ENCODE assay signal across 1 cellular context in genomic region chr2:167814881-167815718, GRCh38.
TF ChIP-seq lines count a peak whose summit lies in the region.

No MANE protein-coding gene starts in this region.

TF ChIP-seq in HepG2, 621 proteins besides CTCF, POLR2A, EP300 and RAD21 (continued from another document and continues in another):
- TF ChIP-seq, protein P1, sequence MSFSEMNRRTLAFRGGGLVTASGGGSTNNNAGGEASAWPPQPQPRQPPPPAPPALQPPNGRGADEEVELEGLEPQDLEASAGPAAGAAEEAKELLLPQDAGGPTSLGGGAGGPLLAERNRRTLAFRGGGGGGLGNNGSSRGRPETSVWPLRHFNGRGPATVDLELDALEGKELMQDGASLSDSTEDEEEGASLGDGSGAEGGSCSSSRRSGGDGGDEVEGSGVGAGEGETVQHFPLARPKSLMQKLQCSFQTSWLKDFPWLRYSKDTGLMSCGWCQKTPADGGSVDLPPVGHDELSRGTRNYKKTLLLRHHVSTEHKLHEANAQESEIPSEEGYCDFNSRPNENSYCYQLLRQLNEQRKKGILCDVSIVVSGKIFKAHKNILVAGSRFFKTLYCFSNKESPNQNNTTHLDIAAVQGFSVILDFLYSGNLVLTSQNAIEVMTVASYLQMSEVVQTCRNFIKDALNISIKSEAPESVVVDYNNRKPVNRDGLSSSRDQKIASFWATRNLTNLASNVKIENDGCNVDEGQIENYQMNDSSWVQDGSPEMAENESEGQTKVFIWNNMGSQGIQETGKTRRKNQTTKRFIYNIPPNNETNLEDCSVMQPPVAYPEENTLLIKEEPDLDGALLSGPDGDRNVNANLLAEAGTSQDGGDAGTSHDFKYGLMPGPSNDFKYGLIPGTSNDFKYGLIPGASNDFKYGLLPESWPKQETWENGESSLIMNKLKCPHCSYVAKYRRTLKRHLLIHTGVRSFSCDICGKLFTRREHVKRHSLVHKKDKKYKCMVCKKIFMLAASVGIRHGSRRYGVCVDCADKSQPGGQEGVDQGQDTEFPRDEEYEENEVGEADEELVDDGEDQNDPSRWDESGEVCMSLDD (CRISPR knock-in tag; IDR thresholded peaks at IDR 0.05; ENCODE audit: borderline replicate concordance), result 0 out of 2 replicates have a peak, but pooled peaks have one; percentile 58
- TF ChIP-seq, protein P2, sequence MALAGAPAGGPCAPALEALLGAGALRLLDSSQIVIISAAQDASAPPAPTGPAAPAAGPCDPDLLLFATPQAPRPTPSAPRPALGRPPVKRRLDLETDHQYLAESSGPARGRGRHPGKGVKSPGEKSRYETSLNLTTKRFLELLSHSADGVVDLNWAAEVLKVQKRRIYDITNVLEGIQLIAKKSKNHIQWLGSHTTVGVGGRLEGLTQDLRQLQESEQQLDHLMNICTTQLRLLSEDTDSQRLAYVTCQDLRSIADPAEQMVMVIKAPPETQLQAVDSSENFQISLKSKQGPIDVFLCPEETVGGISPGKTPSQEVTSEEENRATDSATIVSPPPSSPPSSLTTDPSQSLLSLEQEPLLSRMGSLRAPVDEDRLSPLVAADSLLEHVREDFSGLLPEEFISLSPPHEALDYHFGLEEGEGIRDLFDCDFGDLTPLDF (CRISPR knock-in tag; IDR thresholded peaks at IDR 0.05), result peak; percentile 28; the same call in 1 of the 2 replicates
- no peak for TF ChIP-seq NFE2L2 (IDR thresholded peaks at IDR 0.05; ENCODE audit: low read length)
- no peak for TF ChIP-seq PREB (CRISPR knock-in tag; IDR thresholded peaks at IDR 0.05)
- 0 out of 2 replicates have a peak, but pooled peaks have one; percentile 47 for TF ChIP-seq ZNF441 (CRISPR knock-in tag; IDR thresholded peaks at IDR 0.05; ENCODE audit: borderline replicate concordance)
- TF ChIP-seq ZNF180 (CRISPR knock-in tag; IDR thresholded peaks at IDR 0.05; ENCODE audit: borderline replicate concordance, low read depth), result no peak
- TF ChIP-seq SKIL (CRISPR knock-in tag; IDR thresholded peaks at IDR 0.05; ENCODE audit: borderline replicate concordance), result peak; percentile 81
- TF ChIP-seq ZNF720 (CRISPR knock-in tag; IDR thresholded peaks at IDR 0.05), result no peak
- peak; percentile 62; the same call in 1 of the 2 replicates for TF ChIP-seq MEIS1 (CRISPR knock-in tag; IDR thresholded peaks at IDR 0.05; ENCODE audit: borderline replicate concordance)
- peak; percentile 80 for TF ChIP-seq ERF (CRISPR knock-in tag; IDR thresholded peaks at IDR 0.05)
- peak; percentile 96 for TF ChIP-seq HOMEZ (CRISPR knock-in tag; IDR thresholded peaks at IDR 0.05; ENCODE audit: low read depth)
- TF ChIP-seq ASH2L (IDR thresholded peaks at IDR 0.05; ENCODE audit: insufficient read length, low read depth, low read length), result peak; percentile 95
- TF ChIP-seq, protein P3, sequence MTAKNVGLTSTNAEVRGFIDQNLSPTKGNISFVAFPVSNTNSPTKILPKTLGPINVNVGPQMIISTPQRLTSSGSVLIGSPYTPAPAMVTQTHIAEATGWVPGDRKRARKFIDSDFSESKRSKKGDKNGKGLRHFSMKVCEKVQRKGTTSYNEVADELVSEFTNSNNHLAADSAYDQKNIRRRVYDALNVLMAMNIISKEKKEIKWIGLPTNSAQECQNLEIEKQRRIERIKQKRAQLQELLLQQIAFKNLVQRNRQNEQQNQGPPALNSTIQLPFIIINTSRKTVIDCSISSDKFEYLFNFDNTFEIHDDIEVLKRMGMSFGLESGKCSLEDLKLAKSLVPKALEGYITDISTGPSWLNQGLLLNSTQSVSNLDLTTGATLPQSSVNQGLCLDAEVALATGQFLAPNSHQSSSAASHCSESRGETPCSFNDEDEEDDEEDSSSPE (CRISPR knock-in tag; IDR thresholded peaks at IDR 0.05), result no peak
- TF ChIP-seq AKAP8 (CRISPR knock-in tag; IDR thresholded peaks at IDR 0.05), result 0 out of 2 replicates have a peak, but pooled peaks have one; percentile 56
- TF ChIP-seq NR2F1 (CRISPR knock-in tag; IDR thresholded peaks at IDR 0.05), result peak in 1 of 2 experiments; percentile 42; a peak in 1 of 4 replicates
- TF ChIP-seq SIN3B (IDR thresholded peaks at IDR 0.05; ENCODE audit: low read length), result no peak
- TF ChIP-seq ZFY (CRISPR knock-in tag; IDR thresholded peaks at IDR 0.05), result no peak
- TF ChIP-seq ZNF460 (CRISPR knock-in tag; IDR thresholded peaks at IDR 0.05; ENCODE audit: borderline replicate concordance), result no peak
- no peak for TF ChIP-seq FOXC1 (CRISPR knock-in tag; IDR thresholded peaks at IDR 0.05; ENCODE audit: borderline replicate concordance)
- TF ChIP-seq BRCA1 (CRISPR knock-in tag; IDR thresholded peaks at IDR 0.05), result no peak
- peak; percentile 96 for TF ChIP-seq MIXL1 (CRISPR knock-in tag; IDR thresholded peaks at IDR 0.05)
- peak; percentile 86 for TF ChIP-seq ZNF644 (CRISPR knock-in tag; IDR thresholded peaks at IDR 0.05; ENCODE audit: low read depth)
- peak; percentile 70; the same call in 1 of the 2 replicates for TF ChIP-seq YEATS4 (CRISPR knock-in tag; IDR thresholded peaks at IDR 0.05; ENCODE audit: borderline replicate concordance)
- TF ChIP-seq, protein P4, sequence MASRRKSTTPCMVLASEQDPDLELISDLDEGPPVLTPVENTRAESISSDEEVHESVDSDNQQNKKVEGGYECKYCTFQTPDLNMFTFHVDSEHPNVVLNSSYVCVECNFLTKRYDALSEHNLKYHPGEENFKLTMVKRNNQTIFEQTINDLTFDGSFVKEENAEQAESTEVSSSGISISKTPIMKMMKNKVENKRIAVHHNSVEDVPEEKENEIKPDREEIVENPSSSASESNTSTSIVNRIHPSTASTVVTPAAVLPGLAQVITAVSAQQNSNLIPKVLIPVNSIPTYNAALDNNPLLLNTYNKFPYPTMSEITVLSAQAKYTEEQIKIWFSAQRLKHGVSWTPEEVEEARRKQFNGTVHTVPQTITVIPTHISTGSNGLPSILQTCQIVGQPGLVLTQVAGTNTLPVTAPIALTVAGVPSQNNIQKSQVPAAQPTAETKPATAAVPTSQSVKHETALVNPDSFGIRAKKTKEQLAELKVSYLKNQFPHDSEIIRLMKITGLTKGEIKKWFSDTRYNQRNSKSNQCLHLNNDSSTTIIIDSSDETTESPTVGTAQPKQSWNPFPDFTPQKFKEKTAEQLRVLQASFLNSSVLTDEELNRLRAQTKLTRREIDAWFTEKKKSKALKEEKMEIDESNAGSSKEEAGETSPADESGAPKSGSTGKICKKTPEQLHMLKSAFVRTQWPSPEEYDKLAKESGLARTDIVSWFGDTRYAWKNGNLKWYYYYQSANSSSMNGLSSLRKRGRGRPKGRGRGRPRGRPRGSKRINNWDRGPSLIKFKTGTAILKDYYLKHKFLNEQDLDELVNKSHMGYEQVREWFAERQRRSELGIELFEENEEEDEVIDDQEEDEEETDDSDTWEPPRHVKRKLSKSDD (CRISPR knock-in tag; IDR thresholded peaks at IDR 0.05; ENCODE audit: low read depth), result peak; percentile 27; the same call in 1 of the 2 replicates
- no peak for TF ChIP-seq ZBTB3 (CRISPR knock-in tag; IDR thresholded peaks at IDR 0.05; ENCODE audit: borderline replicate concordance, low read depth)
- no peak for TF ChIP-seq MZF1 (CRISPR knock-in tag; IDR thresholded peaks at IDR 0.05; ENCODE audit: borderline replicate concordance)
- TF ChIP-seq, protein P5, sequence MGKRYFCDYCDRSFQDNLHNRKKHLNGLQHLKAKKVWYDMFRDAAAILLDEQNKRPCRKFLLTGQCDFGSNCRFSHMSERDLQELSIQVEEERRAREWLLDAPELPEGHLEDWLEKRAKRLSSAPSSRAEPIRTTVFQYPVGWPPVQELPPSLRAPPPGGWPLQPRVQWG (CRISPR knock-in tag; IDR thresholded peaks at IDR 0.05; ENCODE audit: borderline replicate concordance, low read depth), result no peak
- TF ChIP-seq, protein P6, sequence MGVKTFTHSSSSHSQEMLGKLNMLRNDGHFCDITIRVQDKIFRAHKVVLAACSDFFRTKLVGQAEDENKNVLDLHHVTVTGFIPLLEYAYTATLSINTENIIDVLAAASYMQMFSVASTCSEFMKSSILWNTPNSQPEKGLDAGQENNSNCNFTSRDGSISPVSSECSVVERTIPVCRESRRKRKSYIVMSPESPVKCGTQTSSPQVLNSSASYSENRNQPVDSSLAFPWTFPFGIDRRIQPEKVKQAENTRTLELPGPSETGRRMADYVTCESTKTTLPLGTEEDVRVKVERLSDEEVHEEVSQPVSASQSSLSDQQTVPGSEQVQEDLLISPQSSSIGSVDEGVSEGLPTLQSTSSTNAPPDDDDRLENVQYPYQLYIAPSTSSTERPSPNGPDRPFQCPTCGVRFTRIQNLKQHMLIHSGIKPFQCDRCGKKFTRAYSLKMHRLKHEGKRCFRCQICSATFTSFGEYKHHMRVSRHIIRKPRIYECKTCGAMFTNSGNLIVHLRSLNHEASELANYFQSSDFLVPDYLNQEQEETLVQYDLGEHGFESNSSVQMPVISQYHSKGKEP (CRISPR knock-in tag; IDR thresholded peaks at IDR 0.05), result no peak
- TF ChIP-seq, protein P7, sequence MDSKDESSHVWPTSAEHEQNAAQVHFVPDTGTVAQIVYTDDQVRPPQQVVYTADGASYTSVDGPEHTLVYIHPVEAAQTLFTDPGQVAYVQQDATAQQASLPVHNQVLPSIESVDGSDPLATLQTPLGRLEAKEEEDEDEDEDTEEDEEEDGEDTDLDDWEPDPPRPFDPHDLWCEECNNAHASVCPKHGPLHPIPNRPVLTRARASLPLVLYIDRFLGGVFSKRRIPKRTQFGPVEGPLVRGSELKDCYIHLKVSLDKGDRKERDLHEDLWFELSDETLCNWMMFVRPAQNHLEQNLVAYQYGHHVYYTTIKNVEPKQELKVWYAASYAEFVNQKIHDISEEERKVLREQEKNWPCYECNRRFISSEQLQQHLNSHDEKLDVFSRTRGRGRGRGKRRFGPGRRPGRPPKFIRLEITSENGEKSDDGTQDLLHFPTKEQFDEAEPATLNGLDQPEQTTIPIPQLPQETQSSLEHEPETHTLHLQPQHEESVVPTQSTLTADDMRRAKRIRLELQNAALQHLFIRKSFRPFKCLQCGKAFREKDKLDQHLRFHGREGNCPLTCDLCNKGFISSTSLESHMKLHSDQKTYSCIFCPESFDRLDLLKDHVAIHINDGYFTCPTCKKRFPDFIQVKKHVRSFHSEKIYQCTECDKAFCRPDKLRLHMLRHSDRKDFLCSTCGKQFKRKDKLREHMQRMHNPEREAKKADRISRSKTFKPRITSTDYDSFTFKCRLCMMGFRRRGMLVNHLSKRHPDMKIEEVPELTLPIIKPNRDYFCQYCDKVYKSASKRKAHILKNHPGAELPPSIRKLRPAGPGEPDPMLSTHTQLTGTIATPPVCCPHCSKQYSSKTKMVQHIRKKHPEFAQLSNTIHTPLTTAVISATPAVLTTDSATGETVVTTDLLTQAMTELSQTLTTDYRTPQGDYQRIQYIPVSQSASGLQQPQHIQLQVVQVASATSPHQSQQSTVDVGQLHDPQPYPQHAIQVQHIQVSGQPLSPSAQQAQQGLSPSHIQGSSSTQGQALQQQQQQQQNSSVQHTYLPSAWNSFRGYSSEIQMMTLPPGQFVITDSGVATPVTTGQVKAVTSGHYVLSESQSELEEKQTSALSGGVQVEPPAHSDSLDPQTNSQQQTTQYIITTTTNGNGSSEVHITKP (CRISPR knock-in tag; IDR thresholded peaks at IDR 0.05; ENCODE audit: low read depth), result peak; percentile 74; the same call in 1 of the 2 replicates
- no peak for TF ChIP-seq ZBTB38 (CRISPR knock-in tag; IDR thresholded peaks at IDR 0.05)
- TF ChIP-seq ZNF282 (IDR thresholded peaks at IDR 0.05; ENCODE audit: partially characterized antibody), result no peak
- TF ChIP-seq, protein P8, sequence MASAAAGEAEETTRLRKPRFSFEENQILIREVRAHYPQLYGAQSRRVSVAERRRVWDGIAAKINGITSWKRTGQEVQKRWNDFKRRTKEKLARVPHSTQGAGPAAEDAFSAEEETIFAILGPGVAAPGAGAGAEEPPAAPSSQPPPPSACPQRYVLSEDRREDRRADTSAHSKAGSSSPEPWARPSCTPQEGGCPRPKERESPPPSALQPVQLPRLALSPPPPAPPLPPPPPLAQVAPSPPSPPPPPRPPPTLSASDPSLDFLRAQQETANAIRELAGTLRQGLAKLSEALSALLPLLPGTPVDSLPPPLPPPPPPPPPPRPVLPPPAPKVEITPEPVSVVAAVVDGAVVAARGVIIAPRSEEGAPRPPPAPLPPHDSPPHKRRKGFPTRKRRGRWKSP (CRISPR knock-in tag; IDR thresholded peaks at IDR 0.05), result peak; percentile 73; the same call in 1 of the 2 replicates
- TF ChIP-seq JUNB (CRISPR knock-in tag; IDR thresholded peaks at IDR 0.05; ENCODE audit: borderline replicate concordance), result peak; percentile 70; the same call in 1 of the 2 replicates
- TF ChIP-seq SRY (CRISPR knock-in tag; IDR thresholded peaks at IDR 0.05), result no peak; the same call in 1 of the 2 replicates
